34 cellular contexts compared by ENCODE assay signal in genomic region chr5:110224050-110224449, GRCh38.
"Had no signal": no experiment of that assay in that cellular context is flagged by ENCODE, and none has a peak within 500 bp of the region (broad histone marks: within the 10 kb centered on the region; RNA-seq: fewer than 3 reads in every experiment).

No MANE protein-coding gene starts in this region.

- H3K27me3 ChIP-seq: MG63 had no signal

- DNase-seq: Karpas-422, Kasumi-1, MG63, MM.1S, MV-4-11, NCI-H1048, NCI-H1092, NCI-H1092 treated with DMSO at 0.1 percent for 48 hours, NCI-H1105, NCI-H1105 treated with DMSO at 0.1 percent for 48 hours, NCI-H1417, NCI-H1417 treated with DMSO at 0.1 percent for 48 hours, NCI-H1436, NCI-H1436 treated with DMSO at 0.1 percent for 48 hours, NCI-H146, NCI-H1694, NCI-H1694 treated with DMSO at 0.1 percent for 48 hours, NCI-H187, NCI-H187 treated with DMSO at 0.1 percent for 48 hours, NCI-H1930, NCI-H2029, NCI-H2029 treated with DMSO at 0.1 percent for 48 hours, NCI-H2081, NCI-H2081 treated with DMSO at 0.1 percent for 48 hours, NCI-H2107, NCI-H2171, NCI-H2171 treated with DMSO at 0.1 percent for 48 hours, NCI-H2227 treated with DMSO at 0.1 percent for 48 hours, NCI-H226, NCI-H345, NCI-H446, NCI-H446 treated with DMSO at 0.1 percent for 48 hours, NCI-H510A, NCI-H510A treated with DMSO at 0.1 percent for 48 hours had no signal

- H3K4me3 ChIP-seq: MG63 had no signal

- H3K36me3 ChIP-seq: MG63 had no signal
